1 cellular context compared by ENCODE assay signal in the genomic region with DNA sequence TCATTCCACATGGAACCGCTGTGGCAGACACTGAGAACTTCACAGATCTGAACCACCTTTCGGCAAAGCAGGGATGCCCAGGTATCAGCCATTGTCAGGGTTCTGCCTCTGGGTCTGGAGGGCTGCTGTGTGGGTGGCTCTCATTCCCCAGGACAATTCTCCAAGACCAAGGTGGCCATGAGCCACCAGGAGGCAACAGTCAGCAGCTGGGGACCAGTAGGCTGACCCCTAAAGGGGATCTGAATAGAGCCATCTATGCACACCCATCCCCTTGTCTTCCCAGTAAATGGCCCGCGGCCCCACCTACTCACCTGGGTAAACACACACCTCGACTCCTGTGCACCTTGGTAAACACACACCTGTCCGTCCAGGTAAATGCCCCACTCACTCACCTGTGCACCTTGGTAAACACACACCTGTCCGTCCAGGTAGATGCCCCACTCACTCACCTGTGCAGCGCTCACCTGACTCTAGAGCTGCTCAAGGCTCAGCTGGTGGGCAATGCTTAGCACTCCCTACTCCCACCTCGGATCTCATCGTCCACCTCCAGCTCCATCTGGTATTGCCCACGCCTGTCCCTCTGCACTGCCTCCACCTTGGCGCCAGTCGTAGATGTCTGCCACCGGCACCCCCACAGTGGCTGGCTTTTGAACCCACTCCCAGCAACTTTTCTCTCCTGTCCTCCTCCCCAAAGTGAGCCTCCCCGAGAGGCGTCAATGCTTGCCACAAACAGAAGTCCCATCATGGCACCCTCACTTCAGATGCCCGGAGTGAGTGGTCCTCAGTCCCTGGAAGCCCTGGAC.
TF ChIP-seq lines count a peak whose summit lies in the region.

No MANE protein-coding gene starts in this region.

TF ChIP-seq in IMR-90, 13 proteins besides CTCF, POLR2A, EP300 and RAD21:
- TF ChIP-seq RCOR1 (IDR thresholded peaks at IDR 0.05; ENCODE audit: insufficient replicate concordance, low read length) (no peak), CHD1 (IDR thresholded peaks at IDR 0.05; ENCODE audit: low read depth, low read length) (no peak)
